9 cellular contexts compared by ENCODE assay signal in genomic region chr15:67186226-67186649, GRCh38.
DNase-seq lines count a peak whose midpoint lies in the region; ATAC-seq, FAIRE-seq and TF ChIP-seq lines count a peak whose summit lies in the region.
"Had no signal": no experiment of that assay in that cellular context is flagged by ENCODE, and none has a peak within 500 bp of the region (broad histone marks: within the 10 kb centered on the region; RNA-seq: fewer than 3 reads in every experiment).

No MANE protein-coding gene starts in this region.

- peak overlapping the region in 9 of 11 experiments; percentile 16 to 73 (median 48); a peak in 15 of 22 replicates for H3K4me2 ChIP-seq in BLaER1 treated with 17β-estradiol and CSF1 and Interleukin-3, amounts not matched to agents 10 nM and 100 nM
- H3K4me2 ChIP-seq in OCI-LY1 (ENCODE audit: low read length) = no peak overlapping the region

- no peak overlapping the region for H3K4me3 ChIP-seq in BLaER1 treated with 17β-estradiol and CSF1 and Interleukin-3, amounts not matched to agents 10 nM and 100 nM
- H3K4me3 ChIP-seq in OCI-LY1 (ENCODE audit: low read depth, low read length, poor library complexity, severe bottlenecking) (no peak overlapping the region), fibroblast of pulmonary artery (replicated peaks; ENCODE audit: low read depth, low read length) (no peak overlapping the region), ovary (no peak overlapping the region)

- peak overlapping the region in 10 of 11 experiments; percentile 4 to 61 (median 32); a peak in 14 of 22 replicates for H3K27ac ChIP-seq in BLaER1 treated with 17β-estradiol and CSF1 and Interleukin-3, amounts not matched to agents 10 nM and 100 nM
- H3K27ac ChIP-seq in OCI-LY1 (ENCODE audit: low read depth, low read length, poor library complexity, severe bottlenecking) (peak overlapping the region; percentile 40), ovary (peak overlapping the region in 1 of 2 donors; percentile 81)

- whole genome bisulfite sequencing in ovary, 3 donors = 31 to 41% (median 32%) methylated on average over 6 of the region's 6 CpGs

- no peak overlapping the region for H2AFZ ChIP-seq in OCI-LY1 (ENCODE audit: low read length)

- no peak for TF ChIP-seq POLR2A in ovary (IDR thresholded peaks at IDR 0.05)

- H3K27me3 ChIP-seq in BLaER1 treated with 17β-estradiol and CSF1 and Interleukin-3, amounts not matched to agents 10 nM and 100 nM = no peaks in the 10 kb centered on the region
- H3K27me3 ChIP-seq in OCI-LY1 (ENCODE audit: insufficient read depth, low read length) (no peaks in the 10 kb centered on the region), ovary (no peaks in the 10 kb centered on the region)

- no peaks in the 10 kb centered on the region for H3K79me2 ChIP-seq in OCI-LY1 (ENCODE audit: insufficient read depth, low read length)

- H3F3A ChIP-seq in OCI-LY1 (ENCODE audit: insufficient read depth, low read length) = no peaks in the 10 kb centered on the region

- intact Hi-C loops in ovary (cut with DNase I) = loop anchor here in 1 of 4 donors (10.0 kb wide), 1 partner anchor 121 kb away; the partner anchor contains the start of gene SMAD3

- H3K9me2 ChIP-seq in OCI-LY1 (ENCODE audit: low read depth, low read length) = no peaks in the 10 kb centered on the region

- no peak for TF ChIP-seq EP300 in ovary (IDR thresholded peaks at IDR 0.05)

- H3K9ac ChIP-seq in BLaER1 treated with 17β-estradiol and CSF1 and Interleukin-3, amounts not matched to agents 10 nM and 100 nM = peak overlapping the region in 1 of 11 experiments; percentile 7; a peak in 2 of 22 replicates
- H3K9ac ChIP-seq in OCI-LY1 (ENCODE audit: low read length) = no peak overlapping the region

- no peak for ATAC-seq in GM18907 (IDR thresholded peaks at IDR 0.05; ENCODE audit: unreplicated experiment)

- H4K20me1 ChIP-seq in BLaER1 treated with 17β-estradiol and CSF1 and Interleukin-3, amounts not matched to agents 10 nM and 100 nM = peaks cover 0 to 85% (median 61%) of the 10 kb centered on the region in 11 experiments; a peak in 18 of 22 replicates
- no peaks in the 10 kb centered on the region for H4K20me1 ChIP-seq in OCI-LY1 (ENCODE audit: insufficient read depth, low read length)

- TF ChIP-seq CTCF in OCI-LY1 (IDR thresholded peaks at IDR 0.05; ENCODE audit: low read length) = no peak
- TF ChIP-seq CTCF in fibroblast of pulmonary artery (IDR thresholded peaks at IDR 0.05; ENCODE audit: low read length, missing control alignments) = no peak
- no peak for TF ChIP-seq CTCF in ovary (IDR thresholded peaks at IDR 0.05)

- peaks cover 91 to 98% (median 97%) of the 10 kb centered on the region in 11 experiments for H3K36me3 ChIP-seq in BLaER1 treated with 17β-estradiol and CSF1 and Interleukin-3, amounts not matched to agents 10 nM and 100 nM
- H3K36me3 ChIP-seq in OCI-LY1 (ENCODE audit: insufficient read depth, low read length) = peaks cover 83% of the 10 kb centered on the region
- no peaks in the 10 kb centered on the region for H3K36me3 ChIP-seq in ovary

- FAIRE-seq in RCC 7860 (lab: Jason Lieb, UNC) = no peak
- FAIRE-seq: colon had no signal

- H3K9me3 ChIP-seq in BLaER1 treated with 17β-estradiol and CSF1 and Interleukin-3, amounts not matched to agents 10 nM and 100 nM (replicated peaks in 1 of 11) = no peaks in the 10 kb centered on the region
- H3K9me3 ChIP-seq in OCI-LY1 (ENCODE audit: low read length) (no peaks in the 10 kb centered on the region), ovary (no peaks in the 10 kb centered on the region)

- peaks cover 27 to 36% (median 32%) of the 10 kb centered on the region in 10 experiments for H3K4me1 ChIP-seq in BLaER1 treated with 17β-estradiol and CSF1 and Interleukin-3, amounts not matched to agents 10 nM and 100 nM
- H3K4me1 ChIP-seq in OCI-LY1 (ENCODE audit: insufficient read depth, low read length, severe bottlenecking) (peaks cover 14% of the 10 kb centered on the region), ovary (ENCODE audit: insufficient read depth) (peaks cover 27% of the 10 kb centered on the region)

- DNase-seq in fibroblast of pulmonary artery (ENCODE audit: low read depth) (peak; percentile 50), ovary (peak; percentile 73 to 85 (median 77)), RCC 7860 (ENCODE audit: low spot score) (no peak), COR-L47 (lab: John Stamatoyannopoulos, UW) (no peak)
- DNase-seq in activated CD4-positive, CD25-positive, alpha-beta regulatory T cell treated with anti-CD3 and anti-CD28 coated beads, Interleukin-2, amount 50 U/mL, for 72 hours = no peak

Comparison
In these comparisons a context has a peak if more than half of its experiments do, and no peak if none do; other contexts are left out.
1. DNase-seq: peak in fibroblast of pulmonary artery (single experiment) and ovary (5 of 5); none in activated CD4-positive, CD25-positive, alpha-beta regulatory T cell treated with anti-CD3 and anti-CD28 coated beads, Interleukin-2, amount 50 U/mL, for 72 hours (single experiment), RCC 7860 (single experiment) and COR-L47 (single experiment).